13 cellular contexts compared by ENCODE assay signal in genomic region chr1:36284061-36284460, GRCh38. TPM values are rescaled to one million over a fixed set of nuclear protein-coding genes. Genes with fewer than 3 reads are reported as not detected.
DNase-seq lines count a peak whose midpoint lies in the region; ATAC-seq and TF ChIP-seq lines count a peak whose summit lies in the region.
"Had no signal": no experiment of that assay in that cellular context is flagged by ENCODE, and none has a peak within 500 bp of the region (broad histone marks: within the 10 kb centered on the region; RNA-seq: fewer than 3 reads in every experiment).

No MANE protein-coding gene starts in this region.

- peaks cover 100% of the 10 kb centered on the region for H3K79me2 ChIP-seq in GM23248 (ENCODE audit: insufficient read depth)
- peaks cover 6% of the 10 kb centered on the region for H3K79me2 ChIP-seq in mesendoderm (ENCODE audit: control insufficient read depth, insufficient read depth, low read length)

- H3K56ac ChIP-seq in mesendoderm (ENCODE audit: low read length), result no peak overlapping the region

- H3K27ac ChIP-seq in GM23248 (peak overlapping the region; percentile 4; the same call in 1 of the 2 replicates), VCaP (peak overlapping the region; percentile 63), gastroesophageal sphincter (peak overlapping the region; percentile 48 to 65 (median 60)), psoas muscle (peak overlapping the region; percentile 91), mesendoderm (ENCODE audit: low read depth, low read length) (no peak overlapping the region)
- H3K27ac ChIP-seq: thoracic aorta had no signal

- no peaks in the 10 kb centered on the region for H3K9me2 ChIP-seq in GM23248 (ENCODE audit: insufficient read depth)

- no peak overlapping the region for H2AK5ac ChIP-seq in mesendoderm (ENCODE audit: low read length)

- no peak overlapping the region for H2BK5ac ChIP-seq in mesendoderm (ENCODE audit: low read length)

- intact Hi-C loops in psoas muscle (cut with DNase I), result loop anchor here in 1 of 2 donors (2.0 to 5.0 kb wide), 3 partner anchors 47 to 127 kb away; partner anchors contain the start of genes MAP7D1 and THRAP3

- H3F3A ChIP-seq in GM23248 (ENCODE audit: insufficient read depth), result peaks cover 58% of the 10 kb centered on the region

- TF ChIP-seq CTCF in VCaP (conservative IDR thresholded peaks at IDR 0.05), result no peak
- no peak for TF ChIP-seq CTCF in gastroesophageal sphincter (IDR thresholded peaks at IDR 0.05)
- no peak for TF ChIP-seq CTCF in psoas muscle (IDR thresholded peaks at IDR 0.05)

- DNase-seq in GM23248 (no peak), psoas muscle (no peak), mesendoderm (no peak)
- DNase-seq in activated CD4-positive, alpha-beta T cell treated with anti-CD3 and anti-CD28 coated beads, Interleukin-2, amount 50 U/mL, for 4 hours, result no peak
- DNase-seq: activated T-cell treated with anti-CD3 and anti-CD28 coated beads, Interleukin-2, amount 50 U/mL, for 1 hour; body of pancreas; Calu3; left cardiac atrium had no signal

- H3K9me3 ChIP-seq in GM23248 (ENCODE audit: low read depth), result no peaks in the 10 kb centered on the region
- H3K9me3 ChIP-seq in gastroesophageal sphincter, result no peaks in the 10 kb centered on the region
- no peaks in the 10 kb centered on the region for H3K9me3 ChIP-seq in psoas muscle
- H3K9me3 ChIP-seq: body of pancreas, thoracic aorta had no signal

- H3K4me2 ChIP-seq in GM23248 (ENCODE audit: unreplicated experiment), result no peak overlapping the region
- no peak overlapping the region for H3K4me2 ChIP-seq in mesendoderm (ENCODE audit: low read length)

- H2BK15ac ChIP-seq in mesendoderm (replicated peaks; ENCODE audit: low read depth), result no peak overlapping the region

- H3K36me3 ChIP-seq in GM23248 (ENCODE audit: low read depth) (peaks cover 65% of the 10 kb centered on the region), gastroesophageal sphincter (peaks cover 2 to 53% of the 10 kb centered on the region in 2 donors), psoas muscle (ENCODE audit: insufficient read depth in 1 of 2, low read depth in 1 of 2) (peaks cover 4 to 67% of the 10 kb centered on the region in 2 donors), mesendoderm (ENCODE audit: control insufficient read depth, insufficient read depth, low read length) (peaks cover 6% of the 10 kb centered on the region)

- ATAC-seq in gastroesophageal sphincter (no peak), psoas muscle (no peak), HG03378 (IDR thresholded peaks at IDR 0.05; ENCODE audit: unreplicated experiment) (no peak), GM18867 (IDR thresholded peaks at IDR 0.05; ENCODE audit: unreplicated experiment) (no peak)
- ATAC-seq: body of pancreas had no signal

- H3K27me3 ChIP-seq in GM23248 (replicated peaks; ENCODE audit: insufficient read depth), result no peaks in the 10 kb centered on the region
- no peaks in the 10 kb centered on the region for H3K27me3 ChIP-seq in gastroesophageal sphincter
- H3K27me3 ChIP-seq in psoas muscle (ENCODE audit: insufficient read depth in 3 of 3, low read length in 2 of 3), result no peaks in the 10 kb centered on the region
- H3K27me3 ChIP-seq in mesendoderm (ENCODE audit: insufficient read depth, low read length, poor library complexity), result no peaks in the 10 kb centered on the region
- H3K27me3 ChIP-seq: body of pancreas had no signal

- no peak overlapping the region for H4K8ac ChIP-seq in mesendoderm (ENCODE audit: low read depth, low read length)

- no peak overlapping the region for H3K23ac ChIP-seq in mesendoderm (ENCODE audit: low read length)

- peaks cover 14% of the 10 kb centered on the region for H4K20me1 ChIP-seq in GM23248 (ENCODE audit: insufficient read depth)

- TF ChIP-seq POLR2A in gastroesophageal sphincter (IDR thresholded peaks at IDR 0.05), result no peak

- no peak for TF ChIP-seq EP300 in gastroesophageal sphincter (IDR thresholded peaks at IDR 0.05)

- in situ Hi-C loops in GM23248 (cut with MboI), result no loop called here

- H2BK120ac ChIP-seq in mesendoderm (ENCODE audit: low read depth, low read length), result no peak overlapping the region

- H3K79me1 ChIP-seq in mesendoderm (ENCODE audit: low read length), result peaks cover 11% of the 10 kb centered on the region

- H3K4ac ChIP-seq in mesendoderm (ENCODE audit: low read depth, low read length), result no peak overlapping the region

- peak overlapping the region; percentile 15; the same call in 1 of the 2 replicates for H3K9ac ChIP-seq in GM23248
- H3K9ac ChIP-seq in mesendoderm (ENCODE audit: low read length), result no peak overlapping the region

- WGBS in GM23248 (ENCODE audit: low coverage in 1 of 2, low lambda C conversion rate in 2 of 2, missing lambda C conversion rate in 2 of 2), 2 experiments, result 60 to 65% methylated on average over 1 of the region's 1 CpG
- WGBS in gastroesophageal sphincter (ENCODE audit: low coverage in 1 of 2), 2 donors, result 11 to 12% methylated on average over 1 of the region's 1 CpG
- WGBS in psoas muscle, 3 donors, result 13 to 26% (median 17%) methylated on average over 1 of the region's 1 CpG
- WGBS in mesendoderm (ENCODE audit: extremely low coverage, insufficient coverage, low lambda C conversion rate), result no CpG with 5 or more reads among the region's 1 CpG

- H3K4me1 ChIP-seq in GM23248 (ENCODE audit: insufficient read depth) (peaks cover 16% of the 10 kb centered on the region), gastroesophageal sphincter (peaks cover 26 to 83% (median 29%) of the 10 kb centered on the region in 3 donors), psoas muscle (peaks cover 88% of the 10 kb centered on the region), mesendoderm (ENCODE audit: control insufficient read depth, low read depth, low read length) (no peaks in the 10 kb centered on the region)

- H3K4me3 ChIP-seq in GM23248 (no peak overlapping the region), gastroesophageal sphincter (no peak overlapping the region), psoas muscle (peak overlapping the region; percentile 9), mesendoderm (ENCODE audit: low read length) (no peak overlapping the region)
- H3K4me3 ChIP-seq: body of pancreas, thoracic aorta had no signal

- no peak overlapping the region for H2AFZ ChIP-seq in GM23248

- H3K18ac ChIP-seq in mesendoderm (ENCODE audit: low read length), result no peak overlapping the region

- no peak overlapping the region for H4K5ac ChIP-seq in mesendoderm (ENCODE audit: low read length)

RNA-seq across cellular contexts. Expression of gene SH3D21, which starts 22.1 kb away (rescaled TPM):
- total RNA-seq in GM23248 (2014; rRNA removed; shearing (Covaris generic)), result 5.6 and 14.4 TPM in 2 replicates
- polyA plus RNA-seq in GM23248 (2016; fragmentation: Nextera tagmentation; extraction: Ambion mirVana) (1.1 and 1.8 TPM in 2 replicates), psoas muscle (under 1 TPM; 0.36 to 0.88 (median 0.37) TPM)
- total RNA-seq in gastroesophageal sphincter (1 to 10 TPM in 2 of 4 donors, under 1 TPM in 1, not detected in 1; 0.27 to 1.4 (median 1.3) TPM), psoas muscle (1 to 10 TPM in 1 of 4 donors, under 1 TPM in 3; 0.69 to 1.1 (median 0.96) TPM)
- 2.9 TPM for polyA plus RNA-seq in mesendoderm (2013, experiment 1 of 2)
- 3.2 TPM for polyA plus RNA-seq in mesendoderm (2013, experiment 2 of 2)

RNA-seq across cellular contexts. Expression of gene EVA1B, which starts 39.4 kb away (rescaled TPM):
- total RNA-seq in GM23248 (2014; rRNA removed; shearing (Covaris generic)), result 294 and 328 TPM in 2 replicates
- 95.0 and 111 TPM in 2 replicates for polyA plus RNA-seq in GM23248 (2016; fragmentation: Nextera tagmentation; extraction: Ambion mirVana)
- total RNA-seq in gastroesophageal sphincter, result 10 to 100 TPM; 42.0 to 68.7 (median 53.7) TPM
- 1 to 10 TPM; 3.3 to 8.2 (median 5.6) TPM for total RNA-seq in psoas muscle
- 10 to 100 TPM in 1 of 3 donors, 1 to 10 TPM in 2; 2.6 to 13.7 (median 6.9) TPM for polyA plus RNA-seq in psoas muscle
- polyA plus RNA-seq in mesendoderm (2013, experiment 1 of 2), result 8.1 TPM
- 7.6 TPM for polyA plus RNA-seq in mesendoderm (2013, experiment 2 of 2)

RNA-seq across cellular contexts. Expression of gene THRAP3, which starts 59.8 kb away (rescaled TPM):
- total RNA-seq in GM23248 (2014; rRNA removed; shearing (Covaris generic)), result 57.3 and 61.5 TPM in 2 replicates
- polyA plus RNA-seq in GM23248 (2016; fragmentation: Nextera tagmentation; extraction: Ambion mirVana) (91.9 and 95.2 TPM in 2 replicates), psoas muscle (10 to 100 TPM; 45.8 to 92.9 (median 80.3) TPM)
- total RNA-seq in gastroesophageal sphincter (100 to 1,000 TPM; 100 to 123 (median 114) TPM), psoas muscle (100 to 1,000 TPM in 3 of 4 donors, 10 to 100 TPM in 1; 96.6 to 159 (median 124) TPM)
- 112 TPM for polyA plus RNA-seq in mesendoderm (2013, experiment 1 of 2)
- 114 TPM for polyA plus RNA-seq in mesendoderm (2013, experiment 2 of 2)

Comparison
In these comparisons a context has a peak if more than half of its experiments do, and no peak if none do; other contexts are left out.
1. RNA of gene EVA1B, which starts 39.4 kb away (total RNA-seq): 294 to 328 TPM in GM23248 and 42.0 to 68.7 TPM in gastroesophageal sphincter; 3.3 to 8.2 TPM in psoas muscle; every median in the first group is over 4 times any median in the second.